In genomic region chr4:62408467-62408866, GRCh38 we compare ENCODE assay signal across 24 cellular contexts.
DNase-seq lines count a peak whose midpoint lies in the region; ATAC-seq and TF ChIP-seq lines count a peak whose summit lies in the region.
"Had no signal": no experiment of that assay in that cellular context is flagged by ENCODE, and none has a peak within 500 bp of the region (broad histone marks: within the 10 kb centered on the region; RNA-seq: fewer than 3 reads in every experiment).

No MANE protein-coding gene starts in this region.

- peak; percentile 68 for TF ChIP-seq RAD21 in SK-N-SH (IDR thresholded peaks at IDR 0.05; ENCODE audit: low read length)

- ATAC-seq in heart left ventricle = no peak
- no peak for ATAC-seq in Right ventricle myocardium inferior
- no peak for ATAC-seq in foreskin keratinocyte
- ATAC-seq in mucosa of descending colon = no peak
- ATAC-seq in omental fat pad (ENCODE audit: low FRiP score) = no peak
- ATAC-seq: activated CD4-positive, alpha-beta T cell treated with anti-CD3 and anti-CD28 coated beads for 36 hours; psoas muscle had no signal

- TF ChIP-seq EP300 in SK-N-SH (IDR thresholded peaks at IDR 0.05; ENCODE audit: borderline replicate concordance in 1 of 2, low read depth in 1 of 2, low read length in 1 of 2) = no peak

- peaks cover 0 to 13% (median 1%) of the 10 kb centered on the region in 12 donors for H3K4me1 ChIP-seq in heart left ventricle
- no peaks in the 10 kb centered on the region for H3K4me1 ChIP-seq in SK-N-SH (ENCODE audit: control insufficient read depth in 1 of 2, insufficient read depth in 2 of 2, low read depth in 1 of 2, low read length in 1 of 2)
- no peaks in the 10 kb centered on the region for H3K4me1 ChIP-seq in foreskin keratinocyte
- no peaks in the 10 kb centered on the region for H3K4me1 ChIP-seq in mucosa of descending colon (ENCODE audit: low read depth)
- H3K4me1 ChIP-seq: HAP-1, psoas muscle, uterus had no signal

- no peak for TF ChIP-seq POLR2A in heart left ventricle (IDR thresholded peaks at IDR 0.05)

- H3K4me2 ChIP-seq in SK-N-SH = no peak overlapping the region

- H3K27me3 Mint-ChIP-seq in progenitor cell of endocrine pancreas = no peaks in the 10 kb centered on the region
- H3K27me3 Mint-ChIP-seq: activated CD4-positive, alpha-beta T cell treated with anti-CD3 and anti-CD28 coated beads for 36 hours; activated naive CD8-positive, alpha-beta T cell treated with anti-CD3 and anti-CD28 coated beads for 36 hours; stimulated activated naive CD8-positive, alpha-beta T cell treated with anti-CD3 and anti-CD28 coated beads, Interleukin-15, Interleukin-2, amounts not matched to agents 100 ng/mL and 50 ng/mL, for 24 hours had no signal

- H3F3A ChIP-seq in SK-N-SH (replicated peaks; ENCODE audit: insufficient read depth) = no peaks in the 10 kb centered on the region

- POLR2A ChIA-PET in SK-N-SH (lab: Yijun Ruan, JAX) = no interaction called here

- DNase-seq in heart left ventricle (no peak), Right ventricle myocardium inferior (ENCODE audit: missing footprints) (no peak), SK-N-SH (peak; percentile 3), foreskin keratinocyte (no peak), mucosa of descending colon (no peak), omental fat pad (ENCODE audit: low spot score) (no peak), progenitor cell of endocrine pancreas (ENCODE audit: low spot score, unreplicated experiment) (no peak), cortex of kidney (lab: John Stamatoyannopoulos, UW) (no peak)
- DNase-seq: activated CD4-positive, alpha-beta T cell treated with anti-CD3 and anti-CD28 coated beads for 36 hours; activated effector memory CD4-positive, alpha-beta T cell treated with Interleukin-2 at 50 U/mL for 16 hours; activated naive CD8-positive, alpha-beta T cell treated with anti-CD3 and anti-CD28 coated beads for 36 hours; DMS79; KG1; mammary epithelial cell; NCI-H1417 treated with DMSO at 0.1 percent for 48 hours; NCI-H446; NCI-H82; psoas muscle; uterus had no signal

- no peaks in the 10 kb centered on the region; the same call in 1 of the 2 replicates for H3K9me2 ChIP-seq in SK-N-SH

- no peaks in the 10 kb centered on the region for H4K20me1 ChIP-seq in SK-N-SH (ENCODE audit: insufficient read depth)

- no peaks in the 10 kb centered on the region for H3K36me3 Mint-ChIP-seq in progenitor cell of endocrine pancreas (ENCODE audit: insufficient read depth)
- H3K36me3 Mint-ChIP-seq: activated naive CD8-positive, alpha-beta T cell treated with anti-CD3 and anti-CD28 coated beads for 36 hours had no signal

- H3K36me3 ChIP-seq in heart left ventricle (no peaks in the 10 kb centered on the region), SK-N-SH (replicated peaks in 1 of 2; ENCODE audit: control insufficient read depth in 1 of 2, insufficient read depth in 2 of 2, low read length in 1 of 2) (no peaks in the 10 kb centered on the region), mucosa of descending colon (ENCODE audit: low read depth) (no peaks in the 10 kb centered on the region)
- H3K36me3 ChIP-seq: HAP-1, thoracic aorta, uterus had no signal

- intact Hi-C loops in heart left ventricle (cut with DNase I) (loop anchor here in 1 of 10 donors (10.0 kb wide), 1 partner anchor 264 kb away; no protein-coding TSS in a partner anchor), Right ventricle myocardium inferior (cut with DNase I) (no loop called here), mucosa of descending colon (cut with DNase I, micrococcal nuclease) (no loop called here)

- H3K9me3 ChIP-seq in heart left ventricle (no peaks in the 10 kb centered on the region), SK-N-SH (no peaks in the 10 kb centered on the region), mucosa of descending colon (no peaks in the 10 kb centered on the region)
- H3K9me3 ChIP-seq: HAP-1, psoas muscle, thoracic aorta, uterus had no signal

- no peaks in the 10 kb centered on the region for H3K4me1 Mint-ChIP-seq in progenitor cell of endocrine pancreas (ENCODE audit: low read depth)
- H3K4me1 Mint-ChIP-seq: activated CD4-positive, alpha-beta T cell treated with anti-CD3 and anti-CD28 coated beads for 36 hours; activated naive CD8-positive, alpha-beta T cell treated with anti-CD3 and anti-CD28 coated beads for 36 hours had no signal

- H3K9ac ChIP-seq in SK-N-SH = no peak overlapping the region

- no peak overlapping the region for H3K27ac ChIP-seq in heart left ventricle
- H3K27ac ChIP-seq in SK-N-SH (ENCODE audit: low read depth in 2 of 2, low read length in 1 of 2) = no peak overlapping the region
- no peak overlapping the region for H3K27ac ChIP-seq in foreskin keratinocyte
- H3K27ac ChIP-seq: epithelial cell of prostate, psoas muscle, thoracic aorta, uterus had no signal

- CTCF ChIA-PET in SK-N-SH (lab: Yijun Ruan, JAX) = interaction anchor here (0.7 to 2.5 kb wide), 4 partner anchors 41 to 818 kb away, joined by 3 to 7 read pairs (median 5); no protein-coding TSS in a partner anchor

- no peak overlapping the region for H3K4me3 Mint-ChIP-seq in progenitor cell of endocrine pancreas (ENCODE audit: low read depth)
- H3K4me3 Mint-ChIP-seq: activated CD4-positive, alpha-beta T cell treated with anti-CD3 and anti-CD28 coated beads for 36 hours; activated naive CD8-positive, alpha-beta T cell treated with anti-CD3 and anti-CD28 coated beads for 36 hours; stimulated activated naive CD8-positive, alpha-beta T cell treated with anti-CD3 and anti-CD28 coated beads, Interleukin-15, Interleukin-2, amounts not matched to agents 100 ng/mL and 50 ng/mL, for 24 hours; T-helper 2 cell treated with Interferon-gamma antibody and Interleukin-4, amounts not matched to agents 5 μg/mL and 100 μg/mL, for 36 hours had no signal

- H3K27me3 ChIP-seq in heart left ventricle (no peaks in the 10 kb centered on the region), SK-N-SH (ENCODE audit: insufficient read depth) (no peaks in the 10 kb centered on the region), foreskin keratinocyte (no peaks in the 10 kb centered on the region)
- H3K27me3 ChIP-seq: uterus had no signal

- H3K79me2 ChIP-seq in SK-N-SH (ENCODE audit: insufficient read depth) = no peaks in the 10 kb centered on the region

- TF ChIP-seq CTCF in heart left ventricle (IDR thresholded peaks at IDR 0.05) = peak in 10 of 12 donors; percentile 6 to 44 (median 28)
- no peak for TF ChIP-seq CTCF in SK-N-SH (IDR thresholded peaks at IDR 0.05)
- peak; percentile 32 for TF ChIP-seq CTCF in foreskin keratinocyte (conservative IDR thresholded peaks at IDR 0.05)
- no peak for TF ChIP-seq CTCF in mucosa of descending colon (IDR thresholded peaks at IDR 0.05)
- TF ChIP-seq CTCF in omental fat pad (IDR thresholded peaks at IDR 0.05) = no peak
- TF ChIP-seq CTCF in progenitor cell of endocrine pancreas (IDR thresholded peaks at IDR 0.05; ENCODE audit: unreplicated experiment) = no peak

- no peak overlapping the region for H2AFZ ChIP-seq in SK-N-SH (ENCODE audit: low read depth)

- no peak overlapping the region for H3K27ac Mint-ChIP-seq in progenitor cell of endocrine pancreas
- H3K27ac Mint-ChIP-seq: activated CD4-positive, alpha-beta T cell treated with anti-CD3 and anti-CD28 coated beads for 36 hours; activated naive CD8-positive, alpha-beta T cell treated with anti-CD3 and anti-CD28 coated beads for 36 hours; stimulated activated naive CD8-positive, alpha-beta T cell treated with anti-CD3 and anti-CD28 coated beads, Interleukin-15, Interleukin-2, amounts not matched to agents 100 ng/mL and 50 ng/mL, for 24 hours; T-helper 2 cell treated with Interferon-gamma antibody and Interleukin-4, amounts not matched to agents 5 μg/mL and 100 μg/mL, for 36 hours had no signal

- H3K4me3 ChIP-seq in heart left ventricle (no peak overlapping the region), SK-N-SH (ENCODE audit: low read depth in 2 of 2, low read length in 1 of 2) (no peak overlapping the region), mucosa of descending colon (no peak overlapping the region)
- H3K4me3 ChIP-seq: HAP-1, psoas muscle, thoracic aorta, uterus had no signal

- H3K9me3 Mint-ChIP-seq in progenitor cell of endocrine pancreas (ENCODE audit: low read depth) = no peaks in the 10 kb centered on the region

TF ChIP-seq in SK-N-SH, 30 proteins besides CTCF, POLR2A, EP300 and RAD21:
- TF ChIP-seq FOXM1 (IDR thresholded peaks at IDR 0.05; ENCODE audit: low read depth) = no peak
- TF ChIP-seq TAF1 (IDR thresholded peaks at IDR 0.05; ENCODE audit: borderline replicate concordance, low read depth, low read length) = no peak
- TF ChIP-seq RCOR1 (IDR thresholded peaks at IDR 0.05; ENCODE audit: low read length) = no peak
- TF ChIP-seq SMC3 (IDR thresholded peaks at IDR 0.05; ENCODE audit: low read depth, low read length) = peak; percentile 15; the same call in 1 of the 2 replicates
TF ChIP-seq in SK-N-SH: peak in this region for 1.

Comparison
In these comparisons a context has a peak if more than half of its experiments do, and no peak if none do; other contexts are left out.
1. CTCF ChIP-seq: peak in heart left ventricle (10 of 12) and foreskin keratinocyte (single experiment); none in SK-N-SH (single experiment), mucosa of descending colon (single experiment), omental fat pad (0 of 3) and progenitor cell of endocrine pancreas (single experiment).